ENCODE assay signal across 13 cellular contexts in the genomic region with DNA sequence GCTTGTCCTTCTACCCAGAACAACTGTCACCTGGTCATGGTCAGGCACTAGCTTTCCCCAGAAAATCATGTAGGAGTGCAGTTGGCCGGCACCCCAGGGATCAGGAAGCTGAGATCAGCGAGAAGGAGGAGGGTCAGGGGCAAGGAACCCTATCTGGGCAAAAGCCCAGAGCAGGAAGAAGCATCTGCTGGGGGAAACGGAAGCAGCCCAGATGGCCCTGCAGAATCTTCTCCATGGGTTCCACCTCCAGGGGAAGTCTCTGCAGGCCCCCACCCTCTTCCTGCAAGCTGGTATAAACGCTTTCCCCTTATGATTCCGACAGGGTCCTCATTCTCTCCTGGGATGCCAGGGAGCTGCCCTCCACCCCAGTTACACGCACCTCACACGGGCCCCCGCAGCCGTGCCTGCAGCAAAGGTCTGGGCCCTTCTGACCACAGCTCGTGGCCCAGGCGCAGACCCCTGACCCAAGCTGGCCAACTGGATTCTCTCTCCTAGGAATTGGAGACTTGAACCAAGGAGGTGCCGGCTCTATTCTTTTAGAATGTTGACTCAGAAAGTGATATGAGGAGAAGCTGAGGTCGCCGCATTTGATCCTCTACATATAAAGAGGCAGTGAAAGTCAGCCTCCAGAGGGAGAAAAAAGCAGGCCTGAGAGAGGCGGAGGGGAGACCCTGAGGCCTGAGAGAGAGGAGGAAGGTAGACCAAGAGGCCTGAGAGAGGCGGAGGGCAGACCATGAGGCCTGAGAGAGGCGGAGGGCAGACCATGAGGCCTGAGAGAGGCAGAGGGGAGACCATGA.
DNase-seq lines count a peak whose midpoint lies in the region; ATAC-seq and TF ChIP-seq lines count a peak whose summit lies in the region.
"Had no signal": no experiment of that assay in that cellular context is flagged by ENCODE, and none has a peak within 500 bp of the region (broad histone marks: within the 10 kb centered on the region; RNA-seq: fewer than 3 reads in every experiment).

No MANE protein-coding gene starts in this region.

- H3K9me2 ChIP-seq in SK-N-SH: no peaks in the 10 kb centered on the region

- DNase-seq in SK-N-SH (peak; percentile 53), medulla oblongata (ENCODE audit: extremely low spot score) (peak; percentile 58), substantia nigra (lab: John Stamatoyannopoulos, UW) (peak in 14 of 49 donors; percentile 11 to 54 (median 30)), DMS79 treated with DMSO at 0.1 percent for 48 hours (lab: John Stamatoyannopoulos, UW) (no peak), NCI-H2196 (lab: John Stamatoyannopoulos, UW; ENCODE audit: unreplicated experiment) (no peak)
- DNase-seq in central memory CD8-positive, alpha-beta T cell (ENCODE audit: low spot score in 2 of 2): no peak
- DNase-seq in activated CD4-positive, alpha-beta T cell treated with anti-CD3 and anti-CD28 coated beads, Interleukin-2, amount 50 U/mL, for 48 hours: no peak
- DNase-seq: activated CD4-positive, alpha-beta T cell treated with anti-CD3 and anti-CD28 coated beads for 1 hour; dorsolateral prefrontal cortex; NCI-H510A; SHP77 treated with DMSO at 0.1 percent for 48 hours had no signal

- peak overlapping the region; percentile 33 for H3K27ac Mint-ChIP-seq in central memory CD8-positive, alpha-beta T cell (ENCODE audit: low read depth)
- H3K27ac Mint-ChIP-seq: activated naive CD8-positive, alpha-beta T cell had no signal

- no peaks in the 10 kb centered on the region for H3K36me3 ChIP-seq in SK-N-SH (replicated peaks in 1 of 2; ENCODE audit: control insufficient read depth in 1 of 2, insufficient read depth in 2 of 2, low read length in 1 of 2)

- no peaks in the 10 kb centered on the region for H3K9me3 Mint-ChIP-seq in central memory CD8-positive, alpha-beta T cell

- peaks cover 18 to 84% of the 10 kb centered on the region in 2 experiments for H3K4me1 ChIP-seq in SK-N-SH (ENCODE audit: control insufficient read depth in 1 of 2, insufficient read depth in 2 of 2, low read depth in 1 of 2, low read length in 1 of 2)

- no peak overlapping the region for H3K4me2 ChIP-seq in SK-N-SH

- H3K27ac ChIP-seq in SK-N-SH (ENCODE audit: low read depth in 2 of 2, low read length in 1 of 2) (peak overlapping the region in 1 of 2 experiments; percentile 100; a peak in 2 of 4 replicates), substantia nigra (ENCODE audit: low read depth, low read length, poor library complexity, severe bottlenecking) (peak overlapping the region; percentile 53)

- POLR2A ChIA-PET in SK-N-SH (lab: Yijun Ruan, JAX): interaction anchor here (1.0 to 1.4 kb wide), 4 partner anchors 9 to 71 kb away, joined by 3 to 5 read pairs (median 4); a partner anchor contains a TSS

- no peak for TF ChIP-seq EP300 in SK-N-SH (IDR thresholded peaks at IDR 0.05; ENCODE audit: borderline replicate concordance in 1 of 2, low read depth in 1 of 2, low read length in 1 of 2)

- H3K4me3 Mint-ChIP-seq in central memory CD8-positive, alpha-beta T cell: no peak overlapping the region
- H3K4me3 Mint-ChIP-seq: activated naive CD8-positive, alpha-beta T cell had no signal

- H3F3A ChIP-seq in SK-N-SH (replicated peaks; ENCODE audit: insufficient read depth): peaks cover 8% of the 10 kb centered on the region

- H3K9me3 ChIP-seq in SK-N-SH: no peaks in the 10 kb centered on the region

- no peaks in the 10 kb centered on the region for H3K4me1 Mint-ChIP-seq in central memory CD8-positive, alpha-beta T cell

- 88% methylated on average over 15 of the region's 17 CpGs for WGBS in SK-N-SH (ENCODE audit: low lambda C conversion rate)

- no peaks in the 10 kb centered on the region for H3K27me3 ChIP-seq in SK-N-SH (ENCODE audit: insufficient read depth)
- H3K27me3 ChIP-seq: dorsolateral prefrontal cortex had no signal

- TF ChIP-seq RAD21 in SK-N-SH (IDR thresholded peaks at IDR 0.05; ENCODE audit: low read length): no peak

- H3K4me3 ChIP-seq in SK-N-SH (ENCODE audit: low read depth in 2 of 2, low read length in 1 of 2): no peak overlapping the region
- H3K4me3 ChIP-seq: dorsolateral prefrontal cortex had no signal

- no peaks in the 10 kb centered on the region for H3K79me2 ChIP-seq in SK-N-SH (ENCODE audit: insufficient read depth)

- H3K27me3 Mint-ChIP-seq in central memory CD8-positive, alpha-beta T cell: no peaks in the 10 kb centered on the region
- H3K27me3 Mint-ChIP-seq: activated naive CD8-positive, alpha-beta T cell had no signal

- CTCF ChIA-PET in SK-N-SH (lab: Yijun Ruan, JAX): interaction anchor here (0.9 to 3.1 kb wide), 8 partner anchors 8 to 188 kb away, joined by 3 to 12 read pairs (median 3); no protein-coding TSS in a partner anchor

- TF ChIP-seq CTCF in SK-N-SH (IDR thresholded peaks at IDR 0.05): no peak

- no peaks in the 10 kb centered on the region for H4K20me1 ChIP-seq in SK-N-SH (ENCODE audit: insufficient read depth)

- ATAC-seq in SK-N-SH treated with all-trans-retinoic acid at 6 μM for 48 hours: no peak
- ATAC-seq in central memory CD8-positive, alpha-beta T cell (replicated peaks; ENCODE audit: extremely low read depth, poor library complexity, severe bottlenecking): no peak

- H2AFZ ChIP-seq in SK-N-SH (ENCODE audit: low read depth): no peak overlapping the region

- peaks cover 7% of the 10 kb centered on the region for H3K36me3 Mint-ChIP-seq in central memory CD8-positive, alpha-beta T cell (ENCODE audit: insufficient read depth)
- H3K36me3 Mint-ChIP-seq: activated naive CD8-positive, alpha-beta T cell had no signal

- H3K9ac ChIP-seq in SK-N-SH: no peak overlapping the region

TF ChIP-seq in SK-N-SH, 30 proteins besides CTCF, POLR2A, EP300 and RAD21:
- no peak for TF ChIP-seq FOXJ3 (CRISPR knock-in tag; IDR thresholded peaks at IDR 0.05)
- no peak for TF ChIP-seq EZH2phosphoT487 (IDR thresholded peaks at IDR 0.05; ENCODE audit: borderline replicate concordance, low read depth)
- TF ChIP-seq TCF12 (IDR thresholded peaks at IDR 0.05): 0 out of 2 replicates have a peak, but pooled peaks have one; percentile 9

TF ChIP-seq in SK-N-SH treated with all-trans-retinoic acid at 6 μM for 48 hours, 23 proteins besides CTCF, POLR2A, EP300 and RAD21:
- TF ChIP-seq, protein P1, sequence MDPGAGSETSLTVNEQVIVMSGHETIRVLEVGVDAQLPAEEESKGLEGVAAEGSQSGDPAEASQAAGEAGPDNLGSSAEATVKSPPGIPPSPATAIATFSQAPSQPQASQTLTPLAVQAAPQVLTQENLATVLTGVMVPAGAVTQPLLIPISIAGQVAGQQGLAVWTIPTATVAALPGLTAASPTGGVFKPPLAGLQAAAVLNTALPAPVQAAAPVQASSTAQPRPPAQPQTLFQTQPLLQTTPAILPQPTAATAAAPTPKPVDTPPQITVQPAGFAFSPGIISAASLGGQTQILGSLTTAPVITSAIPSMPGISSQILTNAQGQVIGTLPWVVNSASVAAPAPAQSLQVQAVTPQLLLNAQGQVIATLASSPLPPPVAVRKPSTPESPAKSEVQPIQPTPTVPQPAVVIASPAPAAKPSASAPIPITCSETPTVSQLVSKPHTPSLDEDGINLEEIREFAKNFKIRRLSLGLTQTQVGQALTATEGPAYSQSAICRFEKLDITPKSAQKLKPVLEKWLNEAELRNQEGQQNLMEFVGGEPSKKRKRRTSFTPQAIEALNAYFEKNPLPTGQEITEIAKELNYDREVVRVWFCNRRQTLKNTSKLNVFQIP (CRISPR knock-in tag; IDR thresholded peaks at IDR 0.05; ENCODE audit: borderline replicate concordance, low read depth): no peak
- TF ChIP-seq CSDC2 (CRISPR knock-in tag; IDR thresholded peaks at IDR 0.05) (no peak), PPARA (CRISPR knock-in tag; IDR thresholded peaks at IDR 0.05; ENCODE audit: borderline replicate concordance) (no peak), ZC3H10 (CRISPR knock-in tag; IDR thresholded peaks at IDR 0.05) (no peak), SNAI2 (CRISPR knock-in tag; IDR thresholded peaks at IDR 0.05) (no peak), ZNF8 (CRISPR knock-in tag; IDR thresholded peaks at IDR 0.05) (no peak), ZFP30 (CRISPR knock-in tag; IDR thresholded peaks at IDR 0.05) (no peak), ESRRG (CRISPR knock-in tag; IDR thresholded peaks at IDR 0.05) (no peak), ARNTL (CRISPR knock-in tag; IDR thresholded peaks at IDR 0.05; ENCODE audit: borderline replicate concordance, low read depth) (no peak), TCF4 (CRISPR knock-in tag; IDR thresholded peaks at IDR 0.05; ENCODE audit: borderline replicate concordance) (no peak), GLIS3 (CRISPR knock-in tag; IDR thresholded peaks at IDR 0.05) (no peak), ISL1 (CRISPR knock-in tag; IDR thresholded peaks at IDR 0.05) (no peak), ZFP3 (CRISPR knock-in tag; IDR thresholded peaks at IDR 0.05) (no peak), BACH2 (CRISPR knock-in tag; IDR thresholded peaks at IDR 0.05; ENCODE audit: borderline replicate concordance) (no peak), ZNF565 (CRISPR knock-in tag; conservative IDR thresholded peaks at IDR 0.05; ENCODE audit: low read depth) (no peak)
- TF ChIP-seq, protein P2, sequence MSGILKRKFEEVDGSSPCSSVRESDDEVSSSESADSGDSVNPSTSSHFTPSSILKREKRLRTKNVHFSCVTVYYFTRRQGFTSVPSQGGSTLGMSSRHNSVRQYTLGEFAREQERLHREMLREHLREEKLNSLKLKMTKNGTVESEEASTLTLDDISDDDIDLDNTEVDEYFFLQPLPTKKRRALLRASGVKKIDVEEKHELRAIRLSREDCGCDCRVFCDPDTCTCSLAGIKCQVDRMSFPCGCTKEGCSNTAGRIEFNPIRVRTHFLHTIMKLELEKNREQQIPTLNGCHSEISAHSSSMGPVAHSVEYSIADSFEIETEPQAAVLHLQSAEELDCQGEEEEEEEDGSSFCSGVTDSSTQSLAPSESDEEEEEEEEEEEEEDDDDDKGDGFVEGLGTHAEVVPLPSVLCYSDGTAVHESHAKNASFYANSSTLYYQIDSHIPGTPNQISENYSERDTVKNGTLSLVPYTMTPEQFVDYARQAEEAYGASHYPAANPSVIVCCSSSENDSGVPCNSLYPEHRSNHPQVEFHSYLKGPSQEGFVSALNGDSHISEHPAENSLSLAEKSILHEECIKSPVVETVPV (CRISPR knock-in tag; IDR thresholded peaks at IDR 0.05): no peak

Comparison
In these comparisons a context has a peak if more than half of its experiments do, and no peak if none do; other contexts are left out.
1. DNase-seq: peak in SK-N-SH (single experiment) and medulla oblongata (single experiment); none in central memory CD8-positive, alpha-beta T cell (0 of 2), activated CD4-positive, alpha-beta T cell treated with anti-CD3 and anti-CD28 coated beads, Interleukin-2, amount 50 U/mL, for 48 hours (0 of 2), DMS79 treated with DMSO at 0.1 percent for 48 hours (single experiment) and NCI-H2196 (single experiment).